18 cellular contexts compared by ENCODE assay signal in the genomic region with DNA sequence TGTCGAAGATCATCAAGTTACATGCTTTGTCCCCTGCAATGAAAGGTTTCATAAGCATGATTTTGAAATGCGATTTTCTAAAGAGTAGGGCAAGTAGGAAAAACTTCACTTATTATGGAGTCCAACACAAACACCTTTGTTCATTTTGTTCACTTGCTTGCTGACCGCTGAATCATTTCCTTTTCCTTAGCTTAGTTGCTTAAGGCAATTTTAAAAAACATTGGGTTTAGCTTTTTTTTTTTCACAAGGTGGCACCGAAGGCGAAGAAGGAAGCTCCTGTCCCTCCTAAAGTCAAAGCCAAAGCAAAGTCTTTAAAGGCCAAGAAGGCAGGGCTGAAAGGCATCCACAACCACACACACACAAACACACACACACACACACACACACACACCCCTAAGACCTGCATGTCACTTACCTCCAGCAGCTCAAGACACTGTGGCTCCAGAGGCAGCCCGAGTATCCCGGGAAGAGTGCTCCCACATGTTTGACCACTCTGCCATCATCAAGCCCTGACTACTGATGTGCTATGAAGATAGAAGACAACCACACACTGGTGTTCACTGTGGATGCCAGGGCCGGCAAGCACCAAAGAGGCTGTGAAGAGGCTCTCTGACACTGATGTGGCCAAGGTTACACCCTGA. TPM values are rescaled to one million over a fixed set of nuclear protein-coding genes. Genes with fewer than 3 reads are reported as not detected.
A peak's percentile ranks its signal among the peaks of the same experiment; 100 is the strongest.
DNase-seq lines count a peak whose midpoint lies in the region; ATAC-seq, FAIRE-seq and TF ChIP-seq lines count a peak whose summit lies in the region.
"Had no signal": no experiment of that assay in that cellular context is flagged by ENCODE, and none has a peak within 500 bp of the region (broad histone marks: within the 10 kb centered on the region; RNA-seq: fewer than 3 reads in every experiment).

No MANE protein-coding gene starts in this region.

- H3K9me3 Mint-ChIP-seq in chondrocyte (ENCODE audit: low read depth) = no peaks in the 10 kb centered on the region
- no peaks in the 10 kb centered on the region for H3K9me3 Mint-ChIP-seq in naive thymus-derived CD8-positive, alpha-beta T cell
- H3K9me3 Mint-ChIP-seq: activated naive CD8-positive, alpha-beta T cell treated with anti-CD3 and anti-CD28 coated beads, Interleukin-2, amount 50 U/mL, for 24 hours; stimulated activated naive CD8-positive, alpha-beta T cell treated with anti-CD3 and anti-CD28 coated beads, Interleukin-15, amount 100 ng/mL, for 72 hours had no signal

- POLR2A ChIA-PET in naive thymus-derived CD8-positive, alpha-beta T cell (lab: Charles Lee) = interaction anchor here (0.7 to 1.4 kb wide), 4 partner anchors 11 to 145 kb away, joined by 4 to 5 read pairs (median 4); a partner anchor contains a TSS

- no peaks in the 10 kb centered on the region for H3K27me3 Mint-ChIP-seq in chondrocyte (ENCODE audit: low read depth)
- no peaks in the 10 kb centered on the region for H3K27me3 Mint-ChIP-seq in naive thymus-derived CD8-positive, alpha-beta T cell
- H3K27me3 Mint-ChIP-seq: stimulated activated naive CD8-positive, alpha-beta T cell treated with anti-CD3 and anti-CD28 coated beads, Interleukin-15, amount 100 ng/mL, for 72 hours had no signal

- H3K4me3 ChIP-seq in HL-60 (replicated peaks; ENCODE audit: insufficient read depth, low read length) = no peak overlapping the region
- H3K4me3 ChIP-seq: hepatocyte, lung had no signal

- peak overlapping the region; percentile 80 for H3K27ac Mint-ChIP-seq in chondrocyte (ENCODE audit: unreplicated experiment)
- peak overlapping the region in 6 of 10 donors; percentile 7 to 66 (median 31) for H3K27ac Mint-ChIP-seq in naive thymus-derived CD8-positive, alpha-beta T cell
- H3K27ac Mint-ChIP-seq: activated naive CD8-positive, alpha-beta T cell treated with anti-CD3 and anti-CD28 coated beads, Interleukin-2, amount 50 U/mL, for 24 hours; stimulated activated naive CD8-positive, alpha-beta T cell treated with anti-CD3 and anti-CD28 coated beads, Interleukin-15, amount 100 ng/mL, for 72 hours had no signal

- H3K27me3 ChIP-seq in HL-60 (ENCODE audit: insufficient read depth, poor library complexity, severe bottlenecking) = no peaks in the 10 kb centered on the region
- H3K27me3 ChIP-seq: hepatocyte had no signal

- ATAC-seq in naive thymus-derived CD8-positive, alpha-beta T cell = no peak
- no peak for ATAC-seq in HG02678 (IDR thresholded peaks at IDR 0.05; ENCODE audit: unreplicated experiment)
- ATAC-seq: activated naive CD8-positive, alpha-beta T cell treated with anti-CD3 and anti-CD28 coated beads, Interleukin-2, amount 50 U/mL, for 24 hours; Panc1; stimulated activated naive CD8-positive, alpha-beta T cell treated with anti-CD3 and anti-CD28 coated beads, Interleukin-15, amount 100 ng/mL, for 72 hours had no signal

- DNase-seq in AML-193 (lab: John Stamatoyannopoulos, UW) (peak; percentile 63 to 67), HL-60 (ENCODE audit: low read depth in 1 of 2, low spot score in 1 of 2) (peak in 1 of 2 experiments; percentile 18), chondrocyte (ENCODE audit: low spot score) (no peak), NCI-H774 (lab: John Stamatoyannopoulos, UW) (no peak), HTR-8/SVneo (ENCODE audit: insufficient read length, low spot score) (no peak)
- DNase-seq in naive thymus-derived CD8-positive, alpha-beta T cell = no peak
- DNase-seq in stimulated activated CD4-positive, alpha-beta T cell treated with anti-CD3 and anti-CD28 coated beads, Interleukin-2, amount 100 ng/mL, for 24 hours = no peak
- DNase-seq: activated naive CD8-positive, alpha-beta T cell treated with anti-CD3 and anti-CD28 coated beads, Interleukin-2, amount 50 U/mL, for 24 hours; CD4-positive, CD25-positive, alpha-beta regulatory T cell; MM.1S; NCI-H2171 treated with DMSO at 0.1 percent for 48 hours; stimulated activated naive CD8-positive, alpha-beta T cell treated with anti-CD3 and anti-CD28 coated beads, Interleukin-15, amount 100 ng/mL, for 72 hours had no signal

- H3K36me3 Mint-ChIP-seq in chondrocyte (ENCODE audit: low read depth) = peaks cover 2% of the 10 kb centered on the region
- H3K36me3 Mint-ChIP-seq in naive thymus-derived CD8-positive, alpha-beta T cell = peaks cover 0 to 2% (median 0%) of the 10 kb centered on the region in 3 donors
- H3K36me3 Mint-ChIP-seq: CD4-positive, CD25-positive, alpha-beta regulatory T cell had no signal

- H3K4me3 Mint-ChIP-seq in chondrocyte (ENCODE audit: unreplicated experiment) = peak overlapping the region; percentile 37
- H3K4me3 Mint-ChIP-seq in naive thymus-derived CD8-positive, alpha-beta T cell = peak overlapping the region in 5 of 10 donors; percentile 3 to 40 (median 10)
- H3K4me3 Mint-ChIP-seq: activated naive CD8-positive, alpha-beta T cell treated with anti-CD3 and anti-CD28 coated beads, Interleukin-2, amount 50 U/mL, for 24 hours; CD4-positive, CD25-positive, alpha-beta regulatory T cell; stimulated activated naive CD8-positive, alpha-beta T cell treated with anti-CD3 and anti-CD28 coated beads, Interleukin-15, amount 100 ng/mL, for 72 hours had no signal

- peaks cover 34% of the 10 kb centered on the region for H3K4me1 Mint-ChIP-seq in chondrocyte (ENCODE audit: low read depth)
- H3K4me1 Mint-ChIP-seq in naive thymus-derived CD8-positive, alpha-beta T cell = peaks cover 14 to 29% (median 23%) of the 10 kb centered on the region in 4 donors

- peak overlapping the region; percentile 56 for H3K27ac ChIP-seq in HL-60 (replicated peaks)
- H3K27ac ChIP-seq: hepatocyte, parathyroid adenoma had no signal

- FAIRE-seq in HTR-8/SVneo (lab: Jason Lieb, UNC) = no peak
- FAIRE-seq: TTC549 had no signal

- TF ChIP-seq CTCF in HL-60 (IDR thresholded peaks at IDR 0.05; ENCODE audit: insufficient read depth, low read length) = no peak
- no peak for TF ChIP-seq CTCF in chondrocyte (IDR thresholded peaks at IDR 0.05)

RNA-seq across cellular contexts. Expression of a gene that starts 11.4 kb away (rescaled TPM):
- total RNA-seq in chondrocyte = 9.3 to 14.3 TPM (median 12.0 TPM) in 3 replicates
- under 1 TPM; 0.34 to 0.36 TPM for total RNA-seq in naive thymus-derived CD8-positive, alpha-beta T cell
- under 1 TPM; 0.39 to 0.89 (median 0.84) TPM for polyA plus RNA-seq in naive thymus-derived CD8-positive, alpha-beta T cell

RNA-seq across cellular contexts. Expression of a gene that starts 18.2 kb away (rescaled TPM):
- 9.3 to 12.3 TPM (median 11.3 TPM) in 3 replicates for total RNA-seq in chondrocyte
- total RNA-seq in naive thymus-derived CD8-positive, alpha-beta T cell = 10 to 100 TPM; 12.4 to 16.6 TPM
- 10 to 100 TPM; 14.2 to 18.4 (median 15.7) TPM for polyA plus RNA-seq in naive thymus-derived CD8-positive, alpha-beta T cell

Comparison
In these comparisons a context has a peak if more than half of its experiments do, and no peak if none do; other contexts are left out.
1. DNase-seq: peak in AML-193 (2 of 2); none in chondrocyte (single experiment), naive thymus-derived CD8-positive, alpha-beta T cell (0 of 10), NCI-H774 (single experiment), HTR-8/SVneo (single experiment) and stimulated activated CD4-positive, alpha-beta T cell treated with anti-CD3 and anti-CD28 coated beads, Interleukin-2, amount 100 ng/mL, for 24 hours (0 of 2).